Comparison of ENCODE assay signal across 8 cellular contexts in the genomic region with DNA sequence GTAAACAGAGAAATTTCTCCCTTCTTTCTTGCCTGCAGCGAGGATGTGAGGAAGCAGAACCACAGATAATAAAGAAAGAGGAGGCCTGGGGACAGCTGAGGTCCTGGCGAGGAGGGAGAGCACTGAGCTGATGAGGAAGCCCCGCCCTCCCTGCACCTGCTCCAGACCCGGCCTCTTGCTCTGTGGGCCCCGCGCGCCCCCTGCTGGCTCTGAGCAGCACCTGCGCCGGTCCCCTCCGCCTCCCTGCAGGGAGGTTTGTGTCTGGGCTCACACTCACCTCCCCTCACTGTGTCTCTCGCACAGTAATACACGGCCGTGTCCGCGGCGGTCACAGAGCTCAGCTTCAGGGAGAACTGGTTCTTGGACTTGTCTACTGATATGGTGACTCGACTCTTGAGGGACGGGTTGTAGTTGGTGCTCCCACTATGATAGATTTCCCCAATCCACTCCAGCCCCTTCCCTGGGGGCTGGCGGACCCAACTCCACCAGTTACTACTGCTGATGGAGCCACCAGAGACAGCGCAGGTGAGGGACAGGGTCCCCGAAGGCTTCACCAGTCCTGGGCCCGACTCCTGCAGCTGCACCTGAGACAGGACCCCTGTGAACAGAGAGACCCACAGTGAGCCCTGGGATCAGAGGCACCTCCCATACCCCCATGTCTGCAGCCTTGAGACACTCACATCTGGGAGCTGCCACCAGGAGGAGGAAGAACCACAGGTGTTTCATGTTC.
DNase-seq lines count a peak whose midpoint lies in the region; ATAC-seq and TF ChIP-seq lines count a peak whose summit lies in the region.
"Not testable (repeated sequence)": the region's sequence is repeated elsewhere in the genome, so short reads cannot be mapped to it uniquely, and the experiment has no call there.

No MANE protein-coding gene starts in this region.

- H2AK5ac ChIP-seq in H9 (ENCODE audit: insufficient read length, low read length): not testable (repeated sequence)

- peak in 4 of 5 donors; percentile 23 to 73 (median 66) for DNase-seq in CD4-positive, alpha-beta memory T cell
- DNase-seq in H9: not testable (repeated sequence)
- DNase-seq in NCI-H2029 (lab: John Stamatoyannopoulos, UW) (peak; percentile 3), SK-MEL-5 (ENCODE audit: low read depth, low spot score) (peak; percentile 65), body of pancreas (peak in 3 of 4 donors; percentile 63 to 75 (median 68))
- DNase-seq in activated CD8-positive, alpha-beta memory T cell treated with anti-CD3 and anti-CD28 coated beads for 4 hours (ENCODE audit: low read depth in 2 of 2): peak; percentile 44 to 67
- DNase-seq in naive thymus-derived CD4-positive, alpha-beta T cell: peak in 7 of 9 donors; percentile 24 to 89 (median 59)
- peak; percentile 37 to 70 for DNase-seq in stimulated activated CD8-positive, alpha-beta memory T cell treated with anti-CD3 and anti-CD28 coated beads, Interleukin-4, amount 100 ng/mL, for 4 hours (ENCODE audit: low read depth in 2 of 2, low spot score in 1 of 2)

- not testable (repeated sequence) for ATAC-seq in body of pancreas
- ATAC-seq in naive thymus-derived CD4-positive, alpha-beta T cell: peak; percentile 53

- H3K79me1 ChIP-seq in H9 (ENCODE audit: insufficient read depth, low read depth, low read length, poor library complexity, severe bottlenecking): not testable (repeated sequence)

- not testable (repeated sequence) for H3K27me3 ChIP-seq in CD4-positive, alpha-beta memory T cell (ENCODE audit: insufficient read depth, low read length); H9 (ENCODE audit: insufficient read depth, low read length); body of pancreas; naive thymus-derived CD4-positive, alpha-beta T cell (ENCODE audit: control insufficient read depth in 2 of 2, insufficient read depth in 2 of 2, low read length in 2 of 2)

- H2BK5ac ChIP-seq in H9 (ENCODE audit: insufficient read length, low read length): not testable (repeated sequence)

- intact Hi-C loops in CD4-positive, alpha-beta memory T cell (cut with micrococcal nuclease); body of pancreas (cut with DNase I): not testable (repeated sequence)
- intact Hi-C loops in naive thymus-derived CD4-positive, alpha-beta T cell (cut with micrococcal nuclease): loop anchor here (1.0 to 10.0 kb wide), 5 partner anchors 34 to 337 kb away; no protein-coding TSS in a partner anchor

- H3K23ac ChIP-seq in H9 (ENCODE audit: insufficient read length, low read depth, low read length): not testable (repeated sequence)

- peak; percentile 25; the same call in 1 of the 3 replicates for TF ChIP-seq CTCF in H9 (conservative IDR thresholded peaks at IDR 0.05)
- peak in 3 of 7 experiments; percentile 20 to 65 (median 44) for TF ChIP-seq CTCF in body of pancreas (IDR thresholded peaks at IDR 0.05)

- H3K79me2 ChIP-seq in H9 (ENCODE audit: insufficient read depth, low read length): not testable (repeated sequence)

- not testable (repeated sequence) for H3K9ac ChIP-seq in H9 (ENCODE audit: extremely low read depth, insufficient read length, low read length)

- H4K91ac ChIP-seq in H9 (ENCODE audit: insufficient read length, low read depth, low read length): not testable (repeated sequence)

- not testable (repeated sequence) for H3K27ac ChIP-seq in CD4-positive, alpha-beta memory T cell (ENCODE audit: low read depth, low read length); H9 (ENCODE audit: insufficient read length, low read depth, low read length); body of pancreas; naive thymus-derived CD4-positive, alpha-beta T cell (ENCODE audit: low read depth, low read length)

- H4K20me1 ChIP-seq in H9 (ENCODE audit: control insufficient read depth, insufficient read depth, insufficient read length): not testable (repeated sequence)

- H3K4me1 Mint-ChIP-seq in CD4-positive, alpha-beta memory T cell: peaks cover 15 to 32% (median 21%) of the 10 kb centered on the region in 4 donors
- H3K4me1 Mint-ChIP-seq in H9: not testable (repeated sequence)
- H3K4me1 Mint-ChIP-seq in naive thymus-derived CD4-positive, alpha-beta T cell: peaks cover 14 to 65% (median 26%) of the 10 kb centered on the region in 7 donors

- H3K56ac ChIP-seq in H9 (ENCODE audit: insufficient read length, low read depth, low read length): not testable (repeated sequence)

- not testable (repeated sequence) for H3K4ac ChIP-seq in H9 (ENCODE audit: low read depth, low read length)

- H3K36me3 ChIP-seq in CD4-positive, alpha-beta memory T cell (ENCODE audit: insufficient read depth, low read length); body of pancreas (replicated peaks in 1 of 2; ENCODE audit: insufficient read depth in 1 of 2, low read depth in 2 of 2); naive thymus-derived CD4-positive, alpha-beta T cell (ENCODE audit: control insufficient read depth in 2 of 3, insufficient read depth in 3 of 3, low read length in 3 of 3): not testable (repeated sequence)

- H2AFZ ChIP-seq in H9 (ENCODE audit: low read length): not testable (repeated sequence)

- not testable (repeated sequence) for H3K4me3 ChIP-seq in CD4-positive, alpha-beta memory T cell (ENCODE audit: low read length in 2 of 2); body of pancreas; naive thymus-derived CD4-positive, alpha-beta T cell (ENCODE audit: low read length)

- H3K4me1 ChIP-seq in CD4-positive, alpha-beta memory T cell (ENCODE audit: insufficient read depth, low read length): peaks cover 16% of the 10 kb centered on the region
- not testable (repeated sequence) for H3K4me1 ChIP-seq in H9 (ENCODE audit: insufficient read depth, low read length); body of pancreas; naive thymus-derived CD4-positive, alpha-beta T cell (ENCODE audit: control insufficient read depth in 2 of 2, insufficient read depth in 2 of 2, low read length in 2 of 2)

- H3K27me3 Mint-ChIP-seq in CD4-positive, alpha-beta memory T cell; H9 (ENCODE audit: low read depth); naive thymus-derived CD4-positive, alpha-beta T cell: not testable (repeated sequence)

- POLR2A ChIA-PET in CD4-positive, alpha-beta memory T cell (lab: Charles Lee; ENCODE audit: partially characterized antibody); naive thymus-derived CD4-positive, alpha-beta T cell (lab: Charles Lee): not testable (repeated sequence)

- no CpG with 5 or more reads among the region's 22 CpGs for WGBS in H9 (ENCODE audit: extremely low coverage, insufficient read length, low lambda C conversion rate)
- 6 to 13% methylated on average over 4 of the region's 22 CpGs for WGBS in body of pancreas, 2 donors

- H2BK120ac ChIP-seq in H9 (ENCODE audit: low read depth, low read length, poor library complexity, severe bottlenecking): not testable (repeated sequence)

- not testable (repeated sequence) for H2BK12ac ChIP-seq in H9 (ENCODE audit: insufficient read length, low read depth, low read length)

- not testable (repeated sequence) for H3K23me2 ChIP-seq in H9 (ENCODE audit: insufficient read length, low read depth, low read length, poor library complexity, severe bottlenecking)

- H3K4me2 ChIP-seq in H9 (ENCODE audit: insufficient read depth, insufficient read length, low read length): not testable (repeated sequence)

- CTCF ChIA-PET in CD4-positive, alpha-beta memory T cell (lab: Charles Lee; ENCODE audit: partially characterized antibody): interaction anchor here (3.4 kb wide), 1 partner anchor 37 kb away, joined by 13 read pairs; no protein-coding TSS in a partner anchor
- CTCF ChIA-PET in naive thymus-derived CD4-positive, alpha-beta T cell (lab: Charles Lee): interaction anchor here (1.0 to 1.8 kb wide), 3 partner anchors 14 to 43 kb away, joined by 3 to 4 read pairs (median 3); no protein-coding TSS in a partner anchor

- H2BK15ac ChIP-seq in H9 (ENCODE audit: low read depth, low read length): not testable (repeated sequence)

- H3K9me3 ChIP-seq in CD4-positive, alpha-beta memory T cell (ENCODE audit: control insufficient read depth in 1 of 2, low read length in 2 of 2); body of pancreas; naive thymus-derived CD4-positive, alpha-beta T cell (ENCODE audit: control insufficient read depth in 2 of 3, low read length in 3 of 3): not testable (repeated sequence)
- peaks cover 93% of the 10 kb centered on the region for H3K9me3 ChIP-seq in H9 (ENCODE audit: control insufficient read depth, low read depth, low read length)

- in situ Hi-C loops in SK-MEL-5 (cut with HindIII; ENCODE audit: low pct_unique_long_range_greater_than_20kb, low sequenced_read_pairs): not testable (repeated sequence)

- TF ChIP-seq POLR2A in body of pancreas (IDR thresholded peaks at IDR 0.05): not testable (repeated sequence)

- not testable (repeated sequence) for H3K9me3 Mint-ChIP-seq in CD4-positive, alpha-beta memory T cell; naive thymus-derived CD4-positive, alpha-beta T cell
- peaks cover 89 to 92% of the 10 kb centered on the region in 2 experiments for H3K9me3 Mint-ChIP-seq in H9

- H4K8ac ChIP-seq in H9 (replicated peaks; ENCODE audit: insufficient read length, low read depth, low read length): not testable (repeated sequence)

- H3K18ac ChIP-seq in H9 (ENCODE audit: insufficient read length, low read depth, low read length): not testable (repeated sequence)

- H4K5ac ChIP-seq in H9 (ENCODE audit: insufficient read length, low read depth, low read length): not testable (repeated sequence)

- H2BK20ac ChIP-seq in H9 (ENCODE audit: low read depth, low read length, poor library complexity, severe bottlenecking): not testable (repeated sequence)

- not testable (repeated sequence) for H3K36me3 Mint-ChIP-seq in CD4-positive, alpha-beta memory T cell; naive thymus-derived CD4-positive, alpha-beta T cell
- peaks cover 20 to 39% (median 23%) of the 10 kb centered on the region in 3 experiments for H3K36me3 Mint-ChIP-seq in H9 (ENCODE audit: insufficient read depth in 1 of 3, low read depth in 3 of 3)

- H3T11ph ChIP-seq in H9 (ENCODE audit: low read length): not testable (repeated sequence)

- H3K14ac ChIP-seq in H9 (ENCODE audit: insufficient read depth, low read length): not testable (repeated sequence)

- H3K27ac Mint-ChIP-seq in CD4-positive, alpha-beta memory T cell: peak overlapping the region in 4 of 7 donors; percentile 28 to 70 (median 55)
- H3K27ac Mint-ChIP-seq in H9: not testable (repeated sequence)
- H3K27ac Mint-ChIP-seq in naive thymus-derived CD4-positive, alpha-beta T cell: peak overlapping the region in 4 of 9 donors; percentile 46 to 73 (median 62)

- H3K4me3 Mint-ChIP-seq in CD4-positive, alpha-beta memory T cell; H9: not testable (repeated sequence)
- H3K4me3 Mint-ChIP-seq in naive thymus-derived CD4-positive, alpha-beta T cell: peak overlapping the region in 1 of 10 donors; percentile 34
